In the genomic region with DNA sequence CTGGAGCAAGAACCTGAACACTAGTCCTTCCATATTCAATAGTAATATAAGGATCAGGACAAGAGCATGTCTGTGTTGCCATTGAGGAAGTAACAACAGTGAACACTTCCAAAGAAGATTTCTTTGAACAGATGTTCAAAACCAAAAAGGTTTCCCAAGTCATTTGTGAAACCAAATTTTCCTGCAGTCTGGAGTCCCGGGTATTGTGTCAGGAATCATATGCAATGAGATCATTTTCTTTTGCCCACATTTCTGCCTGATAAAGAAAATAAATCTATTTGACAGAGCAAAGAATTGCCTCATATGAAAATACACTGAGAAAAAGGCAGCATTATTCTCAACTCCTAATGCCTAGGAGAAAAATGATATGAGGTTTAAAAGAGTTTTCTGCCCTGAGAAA, we compare ENCODE assay signal across 20 cellular contexts.
DNase-seq lines count a peak whose midpoint lies in the region; ATAC-seq and TF ChIP-seq lines count a peak whose summit lies in the region.
"Had no signal": no experiment of that assay in that cellular context is flagged by ENCODE, and none has a peak within 500 bp of the region (broad histone marks: within the 10 kb centered on the region; RNA-seq: fewer than 3 reads in every experiment).

No MANE protein-coding gene starts in this region.

- no peaks in the 10 kb centered on the region for H3K9me2 ChIP-seq in PC-3 (replicated peaks; ENCODE audit: low read length)

- H2AFZ ChIP-seq in PC-3 (ENCODE audit: low read length) (no peak overlapping the region), smooth muscle cell (ENCODE audit: low read depth) (no peak overlapping the region)

- H3K4me3 Mint-ChIP-seq in activated naive CD4-positive, alpha-beta T cell treated with anti-CD3 and anti-CD28 coated beads, Interleukin-2, amount 10 ng/mL, durations not matched to agents 7 days and 5 days, result no peak overlapping the region
- peak overlapping the region; percentile 20 for H3K4me3 Mint-ChIP-seq in glutamatergic neuron (ENCODE audit: unreplicated experiment)

- peaks cover 64% of the 10 kb centered on the region for H3K4me1 Mint-ChIP-seq in activated naive CD4-positive, alpha-beta T cell treated with anti-CD3 and anti-CD28 coated beads, Interleukin-2, amount 10 ng/mL, durations not matched to agents 7 days and 5 days
- H3K4me1 Mint-ChIP-seq in glutamatergic neuron (ENCODE audit: low read depth, unreplicated experiment), result peaks cover 21% of the 10 kb centered on the region

- H4K20me1 ChIP-seq in PC-3 (ENCODE audit: low read length) (no peaks in the 10 kb centered on the region), smooth muscle cell (ENCODE audit: low read depth) (no peaks in the 10 kb centered on the region)

- DNase-seq in activated naive CD4-positive, alpha-beta T cell treated with anti-CD3 and anti-CD28 coated beads, Interleukin-2, amount 10 ng/mL, durations not matched to agents 7 days and 5 days, result no peak
- no peak for DNase-seq in activated naive CD4-positive, alpha-beta T cell treated with Interleukin-2 at 50 U/mL for 16 hours
- DNase-seq in ascending aorta (ENCODE audit: low spot score in 2 of 2) (no peak), glutamatergic neuron (no peak), PC-3 (no peak), adrenal gland (no peak), smooth muscle cell (lab: John Stamatoyannopoulos, UW; ENCODE audit: unreplicated experiment) (no peak)
- DNase-seq: activated B cell treated with CpG ODN at 0.5 μM for 24 hours; activated effector memory CD4-positive, alpha-beta T cell treated with anti-CD3 and anti-CD28 coated beads, Interleukin-2, amount 50 U/mL, for 16 hours; brain microvascular endothelial cell; effector CD8-positive, alpha-beta T cell; foreskin keratinocyte; left ventricle myocardium superior; NCI-H1105; Peyer's patch; stimulated activated naive CD8-positive, alpha-beta T cell treated with anti-CD3 and anti-CD28 coated beads, Interleukin-15, Interleukin-2, amounts not matched to agents 100 U/mL and 50 U/mL, for 24 hours; SW 1271; uterus had no signal

- H3K4me1 ChIP-seq in ascending aorta (peaks cover 9 to 42% of the 10 kb centered on the region in 2 donors), PC-3 (ENCODE audit: insufficient read depth, low read length) (no peaks in the 10 kb centered on the region), adrenal gland (replicated peaks in 1 of 2) (peaks cover 0 to 12% of the 10 kb centered on the region in 2 donors), smooth muscle cell (ENCODE audit: low read depth) (no peaks in the 10 kb centered on the region)
- H3K4me1 ChIP-seq: uterus had no signal

- H3K9me3 ChIP-seq in ascending aorta (no peaks in the 10 kb centered on the region), PC-3 (ENCODE audit: low read length) (no peaks in the 10 kb centered on the region), adrenal gland (replicated peaks in 1 of 3) (no peaks in the 10 kb centered on the region), smooth muscle cell (replicated peaks; ENCODE audit: low read depth) (no peaks in the 10 kb centered on the region)
- H3K9me3 ChIP-seq: Peyer's patch, uterus had no signal

- no TSS peak for BruUV-seq in PC-3 (replicated peaks; lab: Mats Ljungman, UMichigan)

- no peaks in the 10 kb centered on the region for H3F3A ChIP-seq in PC-3 (ENCODE audit: low read length, unreplicated experiment)
- no peaks in the 10 kb centered on the region for H3F3A ChIP-seq in smooth muscle cell (ENCODE audit: low read depth)

- CTCF ChIA-PET in activated naive CD4-positive, alpha-beta T cell treated with anti-CD3 and anti-CD28 coated beads, Interleukin-2, amount 10 ng/mL, durations not matched to agents 7 days and 5 days (lab: Charles Lee), result no interaction called here
- CTCF ChIA-PET in PC-3 (lab: Charles Lee), result interaction anchor here (0.9 kb wide), 1 partner anchor 426 kb away, joined by 5 read pairs; no protein-coding TSS in a partner anchor

- no peaks in the 10 kb centered on the region for H3K27me3 Mint-ChIP-seq in activated naive CD4-positive, alpha-beta T cell treated with anti-CD3 and anti-CD28 coated beads, Interleukin-2, amount 10 ng/mL, durations not matched to agents 7 days and 5 days
- peaks cover 12% of the 10 kb centered on the region for H3K27me3 Mint-ChIP-seq in glutamatergic neuron (ENCODE audit: unreplicated experiment)
- H3K27me3 Mint-ChIP-seq: activated B cell treated with CpG ODN at 0.5 μM for 24 hours, progenitor cell of endocrine pancreas had no signal

- POLR2A ChIA-PET in PC-3 (lab: Charles Lee; ENCODE audit: unreplicated experiment), result interaction anchor here (0.5 kb wide), 1 partner anchor 31 kb away, joined by 3 read pairs; no protein-coding TSS in a partner anchor

- 19 to 28% (median 24%) methylated on average over 1 of the region's 1 CpG for WGBS in adrenal gland, 4 donors
- WGBS in smooth muscle cell (ENCODE audit: low lambda C conversion rate), result 90% methylated on average over 1 of the region's 1 CpG

- H3K36me3 ChIP-seq in ascending aorta, result no peaks in the 10 kb centered on the region
- H3K36me3 ChIP-seq in PC-3 (ENCODE audit: low read depth, low read length), result no peaks in the 10 kb centered on the region
- no peaks in the 10 kb centered on the region for H3K36me3 ChIP-seq in adrenal gland (replicated peaks in 1 of 2)
- H3K36me3 ChIP-seq in smooth muscle cell (ENCODE audit: low read depth), result no peaks in the 10 kb centered on the region
- H3K36me3 ChIP-seq: brain microvascular endothelial cell, Peyer's patch, uterus had no signal

- no peak for TF ChIP-seq CTCF in ascending aorta (IDR thresholded peaks at IDR 0.05)
- no peak for TF ChIP-seq CTCF in glutamatergic neuron (IDR thresholded peaks at IDR 0.05; ENCODE audit: partially characterized antibody, unreplicated experiment)
- TF ChIP-seq CTCF in PC-3 (conservative IDR thresholded peaks at IDR 0.05; ENCODE audit: low read depth, low read length), result no peak
- TF ChIP-seq CTCF in adrenal gland (IDR thresholded peaks at IDR 0.05), result no peak
- no peak for TF ChIP-seq CTCF in smooth muscle cell (IDR thresholded peaks at IDR 0.05; ENCODE audit: borderline replicate concordance, insufficient read depth, poor library complexity, severe bottlenecking)

- no peak for TF ChIP-seq POLR2A in adrenal gland (IDR thresholded peaks at IDR 0.05)

- peak overlapping the region; percentile 85 for H3K27ac Mint-ChIP-seq in activated naive CD4-positive, alpha-beta T cell treated with anti-CD3 and anti-CD28 coated beads, Interleukin-2, amount 10 ng/mL, durations not matched to agents 7 days and 5 days
- peak overlapping the region; percentile 98 for H3K27ac Mint-ChIP-seq in glutamatergic neuron (ENCODE audit: unreplicated experiment)
- H3K27ac Mint-ChIP-seq: progenitor cell of endocrine pancreas had no signal

- H3K9me3 Mint-ChIP-seq in activated naive CD4-positive, alpha-beta T cell treated with anti-CD3 and anti-CD28 coated beads, Interleukin-2, amount 10 ng/mL, durations not matched to agents 7 days and 5 days, result peaks cover 42% of the 10 kb centered on the region
- H3K9me3 Mint-ChIP-seq in glutamatergic neuron (ENCODE audit: unreplicated experiment), result peaks cover 14% of the 10 kb centered on the region

- H3K27me3 ChIP-seq in ascending aorta (no peaks in the 10 kb centered on the region), PC-3 (ENCODE audit: low read length) (no peaks in the 10 kb centered on the region), adrenal gland (no peaks in the 10 kb centered on the region), smooth muscle cell (ENCODE audit: low read depth) (no peaks in the 10 kb centered on the region)
- H3K27me3 ChIP-seq: brain microvascular endothelial cell, foreskin keratinocyte, Peyer's patch, uterus had no signal

- intact Hi-C loops in ascending aorta (cut with DNase I) (no loop called here), PC-3 (cut with micrococcal nuclease) (no loop called here), adrenal gland (cut with DNase I) (loop anchor here in 1 of 2 donors (10.0 kb wide), 1 partner anchor 154 kb away; a partner anchor contains a TSS)

- peaks cover 43% of the 10 kb centered on the region for H3K36me3 Mint-ChIP-seq in activated naive CD4-positive, alpha-beta T cell treated with anti-CD3 and anti-CD28 coated beads, Interleukin-2, amount 10 ng/mL, durations not matched to agents 7 days and 5 days
- H3K36me3 Mint-ChIP-seq in glutamatergic neuron (ENCODE audit: unreplicated experiment), result peaks cover 24% of the 10 kb centered on the region

- no peak for ATAC-seq in PC-3
- no peak for ATAC-seq in HG02623 (IDR thresholded peaks at IDR 0.05; ENCODE audit: unreplicated experiment)
- ATAC-seq: foreskin keratinocyte; left ventricle myocardium superior; stimulated activated naive CD8-positive, alpha-beta T cell treated with anti-CD3 and anti-CD28 coated beads, Interleukin-15, Interleukin-2, amounts not matched to agents 100 U/mL and 50 U/mL, for 24 hours had no signal

- H3K9ac ChIP-seq in PC-3 (ENCODE audit: low read length) (no peak overlapping the region), smooth muscle cell (ENCODE audit: low read depth) (no peak overlapping the region)

- H3K4me2 ChIP-seq in PC-3 (ENCODE audit: low read length) (no peak overlapping the region), smooth muscle cell (no peak overlapping the region)

- H3K79me2 ChIP-seq in PC-3 (ENCODE audit: low read length) (no peaks in the 10 kb centered on the region), smooth muscle cell (ENCODE audit: low read depth) (no peaks in the 10 kb centered on the region)

- H3K4me3 ChIP-seq in ascending aorta (no peak overlapping the region), PC-3 (ENCODE audit: low read length) (no peak overlapping the region), adrenal gland (no peak overlapping the region), smooth muscle cell (no peak overlapping the region)
- H3K4me3 ChIP-seq: Peyer's patch, uterus had no signal

- H3K27ac ChIP-seq in ascending aorta, result peak overlapping the region; percentile 66 to 79
- H3K27ac ChIP-seq in PC-3 (ENCODE audit: low read length), result no peak overlapping the region
- no peak overlapping the region for H3K27ac ChIP-seq in adrenal gland
- H3K27ac ChIP-seq in smooth muscle cell (ENCODE audit: low read depth), result no peak overlapping the region
- H3K27ac ChIP-seq: brain microvascular endothelial cell, foreskin keratinocyte, Peyer's patch, uterus had no signal

Comparison
In these comparisons a context has a peak if more than half of its experiments do, and no peak if none do; other contexts are left out.
1. H3K27ac ChIP-seq: peak in ascending aorta (2 of 2); none in PC-3 (single experiment), adrenal gland (0 of 5) and smooth muscle cell (single experiment).